1 cellular context compared by ENCODE assay signal in the genomic region with DNA sequence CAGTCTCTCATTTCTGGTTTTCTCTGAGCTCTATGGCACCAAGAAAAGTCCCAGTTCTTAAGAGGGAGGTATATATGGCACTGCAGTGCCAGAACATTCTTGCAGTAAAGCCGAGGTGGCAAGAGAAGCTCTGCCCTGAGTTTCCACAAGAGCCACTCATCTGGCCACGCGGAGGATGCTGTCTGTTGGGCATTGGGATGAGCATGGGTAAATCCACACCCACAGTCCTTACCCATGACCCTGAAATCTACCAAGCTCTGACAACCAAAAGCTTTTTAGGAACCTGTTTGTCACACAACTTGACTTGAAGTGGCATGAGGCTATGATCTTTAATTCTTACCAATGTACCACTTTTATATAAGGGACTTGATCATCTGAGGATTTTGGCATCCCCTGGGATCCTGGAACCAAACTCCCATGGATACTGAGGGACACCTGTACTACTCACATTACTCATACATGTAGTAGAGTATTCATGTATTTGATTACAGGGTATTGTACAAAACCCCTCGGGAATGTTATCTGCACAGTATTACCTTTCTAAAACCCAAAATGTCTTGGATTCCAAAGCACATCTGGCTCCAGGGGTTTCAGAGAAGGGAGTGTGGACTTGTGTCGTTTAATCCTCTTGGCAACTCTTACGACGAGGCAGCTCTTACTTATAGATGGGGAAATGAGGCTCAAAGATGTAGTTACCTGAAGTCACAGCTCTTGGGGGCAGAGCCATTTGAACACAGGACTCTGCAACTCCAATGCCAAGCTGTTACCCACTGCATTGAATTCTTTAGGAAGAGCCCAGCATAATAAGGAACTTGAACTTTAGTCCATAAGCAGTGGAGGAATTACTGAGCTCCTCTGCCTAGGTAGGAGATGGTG.
TF ChIP-seq lines count a peak whose summit lies in the region.

No MANE protein-coding gene starts in this region.

TF ChIP-seq in SK-N-SH treated with all-trans-retinoic acid at 6 μM for 48 hours, 23 proteins besides CTCF, POLR2A, EP300 and RAD21 (continued from another document):
- TF ChIP-seq, protein P1, sequence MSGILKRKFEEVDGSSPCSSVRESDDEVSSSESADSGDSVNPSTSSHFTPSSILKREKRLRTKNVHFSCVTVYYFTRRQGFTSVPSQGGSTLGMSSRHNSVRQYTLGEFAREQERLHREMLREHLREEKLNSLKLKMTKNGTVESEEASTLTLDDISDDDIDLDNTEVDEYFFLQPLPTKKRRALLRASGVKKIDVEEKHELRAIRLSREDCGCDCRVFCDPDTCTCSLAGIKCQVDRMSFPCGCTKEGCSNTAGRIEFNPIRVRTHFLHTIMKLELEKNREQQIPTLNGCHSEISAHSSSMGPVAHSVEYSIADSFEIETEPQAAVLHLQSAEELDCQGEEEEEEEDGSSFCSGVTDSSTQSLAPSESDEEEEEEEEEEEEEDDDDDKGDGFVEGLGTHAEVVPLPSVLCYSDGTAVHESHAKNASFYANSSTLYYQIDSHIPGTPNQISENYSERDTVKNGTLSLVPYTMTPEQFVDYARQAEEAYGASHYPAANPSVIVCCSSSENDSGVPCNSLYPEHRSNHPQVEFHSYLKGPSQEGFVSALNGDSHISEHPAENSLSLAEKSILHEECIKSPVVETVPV (CRISPR knock-in tag; IDR thresholded peaks at IDR 0.05): no peak
- no peak for TF ChIP-seq ISL1 (CRISPR knock-in tag; IDR thresholded peaks at IDR 0.05)
- TF ChIP-seq SNAI2 (CRISPR knock-in tag; IDR thresholded peaks at IDR 0.05): no peak
- TF ChIP-seq ZFP30 (CRISPR knock-in tag; IDR thresholded peaks at IDR 0.05): no peak
